8 cellular contexts compared by ENCODE assay signal in genomic region chr12:100668939-100669536, GRCh38.
DNase-seq lines count a peak whose midpoint lies in the region; ATAC-seq and TF ChIP-seq lines count a peak whose summit lies in the region.

No MANE protein-coding gene starts in this region.

- TF ChIP-seq CTCF in GM10266 (IDR thresholded peaks at IDR 0.05; ENCODE audit: control insufficient read depth, insufficient read depth, low read depth, missing control alignments) = peak; percentile 85
- TF ChIP-seq CTCF in GM23338 (conservative IDR thresholded peaks at IDR 0.05; ENCODE audit: low read depth in 2 of 2) = peak; percentile 95 to 97
- TF ChIP-seq CTCF in LNCAP (IDR thresholded peaks at IDR 0.05) = peak; percentile 97
- TF ChIP-seq CTCF in Peyer's patch (IDR thresholded peaks at IDR 0.05) = peak in 4 of 6 experiments; percentile 55 to 71 (median 67)
- peak; percentile 90 for TF ChIP-seq CTCF in smooth muscle cell (IDR thresholded peaks at IDR 0.05; ENCODE audit: borderline replicate concordance, insufficient read depth, poor library complexity, severe bottlenecking)

- no peak overlapping the region for H3K9ac ChIP-seq in smooth muscle cell (ENCODE audit: low read depth)

- H3K4me1 ChIP-seq in GM23338 (ENCODE audit: insufficient read depth) (no peaks in the 10 kb centered on the region), Peyer's patch (no peaks in the 10 kb centered on the region), smooth muscle cell (ENCODE audit: low read depth) (no peaks in the 10 kb centered on the region)

- ATAC-seq in GM23338 = peak; percentile 93
- peak; percentile 66 for ATAC-seq in activated naive CD8-positive, alpha-beta T cell treated with anti-CD3 and anti-CD28 coated beads, Interleukin-2, amount 50 U/mL, for 24 hours
- ATAC-seq in effector memory CD8-positive, alpha-beta T cell (replicated peaks) = no peak

- peaks cover 5% of the 10 kb centered on the region; the same call in 1 of the 3 replicates for H3K9me3 Mint-ChIP-seq in GM23338
- H3K9me3 Mint-ChIP-seq in activated naive CD8-positive, alpha-beta T cell treated with anti-CD3 and anti-CD28 coated beads, Interleukin-2, amount 50 U/mL, for 24 hours = no peaks in the 10 kb centered on the region
- no peaks in the 10 kb centered on the region for H3K9me3 Mint-ChIP-seq in effector memory CD8-positive, alpha-beta T cell

- H3K36me3 ChIP-seq in GM23338 (ENCODE audit: insufficient read depth) (no peaks in the 10 kb centered on the region), Peyer's patch (no peaks in the 10 kb centered on the region), smooth muscle cell (ENCODE audit: low read depth) (no peaks in the 10 kb centered on the region)

- no peaks in the 10 kb centered on the region for H3K79me2 ChIP-seq in GM23338 (replicated peaks; ENCODE audit: insufficient read depth)
- no peaks in the 10 kb centered on the region for H3K79me2 ChIP-seq in smooth muscle cell (ENCODE audit: low read depth)

- DNase-seq in GM10266 (ENCODE audit: extremely low spot score) (peak; percentile 58), GM23338 (ENCODE audit: low spot score) (peak; percentile 89), Peyer's patch (peak; percentile 25 to 89 (median 83)), hepatic stellate cell (ENCODE audit: low spot score) (peak; percentile 72), smooth muscle cell (lab: John Stamatoyannopoulos, UW; ENCODE audit: unreplicated experiment) (peak; percentile 33)
- peak; percentile 64 for DNase-seq in activated naive CD8-positive, alpha-beta T cell treated with anti-CD3 and anti-CD28 coated beads, Interleukin-2, amount 50 U/mL, for 24 hours
- DNase-seq in effector memory CD8-positive, alpha-beta T cell = no peak

- no peak overlapping the region for H3K4me3 ChIP-seq in GM23338
- no peak overlapping the region for H3K4me3 ChIP-seq in Peyer's patch
- H3K4me3 ChIP-seq in smooth muscle cell = no peak overlapping the region

- no peaks in the 10 kb centered on the region for H3K4me1 Mint-ChIP-seq in GM23338
- no peaks in the 10 kb centered on the region for H3K4me1 Mint-ChIP-seq in activated naive CD8-positive, alpha-beta T cell treated with anti-CD3 and anti-CD28 coated beads, Interleukin-2, amount 50 U/mL, for 24 hours
- H3K4me1 Mint-ChIP-seq in effector memory CD8-positive, alpha-beta T cell (ENCODE audit: low read depth in 2 of 2) = peaks cover 0 to 2% of the 10 kb centered on the region in 2 donors

- 32% methylated on average over 9 of the region's 9 CpGs for WGBS in smooth muscle cell (ENCODE audit: low lambda C conversion rate)

- H3K27me3 Mint-ChIP-seq in GM23338 (ENCODE audit: insufficient read depth, low read depth, poor library complexity) = peaks cover 2% of the 10 kb centered on the region
- H3K27me3 Mint-ChIP-seq in activated naive CD8-positive, alpha-beta T cell treated with anti-CD3 and anti-CD28 coated beads, Interleukin-2, amount 50 U/mL, for 24 hours = peaks cover 2% of the 10 kb centered on the region
- peaks cover 0 to 9% of the 10 kb centered on the region in 2 donors for H3K27me3 Mint-ChIP-seq in effector memory CD8-positive, alpha-beta T cell

- no peaks in the 10 kb centered on the region for H3K27me3 ChIP-seq in GM23338 (ENCODE audit: insufficient read depth)
- no peaks in the 10 kb centered on the region for H3K27me3 ChIP-seq in Peyer's patch
- H3K27me3 ChIP-seq in smooth muscle cell (ENCODE audit: low read depth) = no peaks in the 10 kb centered on the region

- H3K9me2 ChIP-seq in GM23338 (ENCODE audit: insufficient read depth) = no peaks in the 10 kb centered on the region

- H3K27ac Mint-ChIP-seq in GM23338 = 0 out of 2 replicates have a peak overlapping the region, but pooled peaks have one; percentile 7
- H3K27ac Mint-ChIP-seq in activated naive CD8-positive, alpha-beta T cell treated with anti-CD3 and anti-CD28 coated beads, Interleukin-2, amount 50 U/mL, for 24 hours = no peak overlapping the region
- no peak overlapping the region for H3K27ac Mint-ChIP-seq in effector memory CD8-positive, alpha-beta T cell

- H3K4me2 ChIP-seq in GM23338 = no peak overlapping the region
- peak overlapping the region; percentile 34 for H3K4me2 ChIP-seq in smooth muscle cell

- no peak overlapping the region for H2AFZ ChIP-seq in GM23338
- H2AFZ ChIP-seq in smooth muscle cell (ENCODE audit: low read depth) = no peak overlapping the region

- no peak for TF ChIP-seq POLR2A in Peyer's patch (IDR thresholded peaks at IDR 0.05)

- no peaks in the 10 kb centered on the region; the same call in 2 of the 3 replicates for H3K36me3 Mint-ChIP-seq in GM23338 (ENCODE audit: low read depth)
- no peaks in the 10 kb centered on the region for H3K36me3 Mint-ChIP-seq in activated naive CD8-positive, alpha-beta T cell treated with anti-CD3 and anti-CD28 coated beads, Interleukin-2, amount 50 U/mL, for 24 hours (ENCODE audit: low read depth)
- H3K36me3 Mint-ChIP-seq in effector memory CD8-positive, alpha-beta T cell (ENCODE audit: insufficient read depth) = no peaks in the 10 kb centered on the region

- no peaks in the 10 kb centered on the region for H3F3A ChIP-seq in GM23338 (replicated peaks; ENCODE audit: low read depth)
- H3F3A ChIP-seq in smooth muscle cell (ENCODE audit: low read depth) = no peaks in the 10 kb centered on the region

- H3K9me3 ChIP-seq in Peyer's patch (no peaks in the 10 kb centered on the region), smooth muscle cell (replicated peaks; ENCODE audit: low read depth) (no peaks in the 10 kb centered on the region)

- no peaks in the 10 kb centered on the region; the same call in 1 of the 2 replicates for H4K20me1 ChIP-seq in GM23338 (replicated peaks; ENCODE audit: insufficient read depth)
- no peaks in the 10 kb centered on the region for H4K20me1 ChIP-seq in smooth muscle cell (ENCODE audit: low read depth)

- no peak overlapping the region for H3K4me3 Mint-ChIP-seq in GM23338
- H3K4me3 Mint-ChIP-seq in activated naive CD8-positive, alpha-beta T cell treated with anti-CD3 and anti-CD28 coated beads, Interleukin-2, amount 50 U/mL, for 24 hours = no peak overlapping the region
- no peak overlapping the region for H3K4me3 Mint-ChIP-seq in effector memory CD8-positive, alpha-beta T cell

- no peak overlapping the region for H3K27ac ChIP-seq in GM23338 (ENCODE audit: low read depth)
- H3K27ac ChIP-seq in Peyer's patch = no peak overlapping the region
- no peak overlapping the region for H3K27ac ChIP-seq in smooth muscle cell (ENCODE audit: low read depth)

TF ChIP-seq in GM23338, 12 proteins besides CTCF, POLR2A, EP300 and RAD21:
- no peak for TF ChIP-seq NANOG (IDR thresholded peaks at IDR 0.05; ENCODE audit: borderline replicate concordance)

Comparison
In these comparisons a context has a peak if more than half of its experiments do, and no peak if none do; other contexts are left out.
1. DNase-seq: peak in GM10266 (single experiment), GM23338 (single experiment), Peyer's patch (3 of 3), activated naive CD8-positive, alpha-beta T cell treated with anti-CD3 and anti-CD28 coated beads, Interleukin-2, amount 50 U/mL, for 24 hours (single experiment), hepatic stellate cell (single experiment) and smooth muscle cell (single experiment); none in effector memory CD8-positive, alpha-beta T cell (0 of 3).
2. Peak in every context shown above with its lines, with median percentiles within 50 percentile points of each other: CTCF ChIP-seq.